24 cellular contexts compared by ENCODE assay signal in the genomic region with DNA sequence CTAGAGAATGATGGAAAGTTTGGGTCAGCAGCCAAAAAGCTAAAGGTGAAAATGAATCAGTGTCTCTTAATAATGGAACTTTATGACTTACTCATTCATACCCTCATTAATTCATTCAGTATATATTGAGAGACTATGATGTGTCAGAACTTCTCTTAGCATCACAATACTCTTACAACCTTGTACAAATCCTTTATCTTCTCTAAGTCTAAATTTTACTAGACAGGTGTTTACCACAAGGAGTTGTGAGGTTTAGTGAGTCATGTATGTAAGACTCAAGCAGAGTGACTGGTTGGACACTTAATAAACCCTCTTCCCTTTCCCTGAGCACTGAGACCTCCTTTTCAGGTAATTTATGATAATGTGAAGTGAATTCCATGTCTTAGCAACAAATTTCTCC.
"Had no signal": no experiment of that assay in that cellular context is flagged by ENCODE, and none has a peak within 500 bp of the region (broad histone marks: within the 10 kb centered on the region; RNA-seq: fewer than 3 reads in every experiment).

No MANE protein-coding gene starts in this region.

- DNase-seq: activated CD8-positive, alpha-beta memory T cell treated with anti-CD3 and anti-CD28 coated beads, Interleukin-2, amount 50 U/mL, for 4 hours; activated gamma-delta T cell; activated naive CD4-positive, alpha-beta T cell treated with anti-CD3 and anti-CD28 coated beads, Interleukin-2, amount 10 ng/mL, durations not matched to agents 7 days and 5 days; activated T-cell treated with anti-CD3 and anti-CD28 coated beads, Interleukin-2, amount 50 U/mL, for 1 hour; amygdala; cerebellar nuclear complex; colonic mucosa; effector CD8-positive, alpha-beta T cell; erythroblast; head of caudate nucleus; hippocampal formation; left colon; midbrain; naive thymus-derived CD4-positive, alpha-beta T cell; ovary; stimulated activated CD4-positive, alpha-beta T cell treated with anti-CD3 and anti-CD28 coated beads, Interleukin-1b, Interleukin-23, amount 100 ng/mL, for 48 hours; stimulated activated CD4-positive, alpha-beta T cell treated with anti-CD3 and anti-CD28 coated beads, Interleukin-4, amount 100 ng/mL, for 4 hours; stimulated activated naive B cell treated with anti-CD40 and anti-IgM and Interleukin-4, amounts not matched to agents 10 μg/mL and 1 μg/mL and 100 μg/mL, for 72 hours; T-helper 17 cell; T1000 had no signal

- H3K9me3 ChIP-seq: colonic mucosa, ovary, prostate gland, tibial nerve had no signal

- H3K4me3 ChIP-seq: colonic mucosa, ovary, prostate gland, smooth muscle cell, tibial nerve had no signal

- H3K4me1 ChIP-seq: colonic mucosa, prostate gland had no signal

- H3K27ac ChIP-seq: colonic mucosa, ovary, prostate gland, tibial nerve had no signal

- ATAC-seq: left colon; naive thymus-derived CD4-positive, alpha-beta T cell; SK-N-SH treated with all-trans-retinoic acid at 6 μM for 48 hours; stimulated activated naive B cell treated with anti-CD40 and anti-IgM and Interleukin-4, amounts not matched to agents 10 μg/mL and 1 μg/mL and 100 μg/mL, for 72 hours; T-helper 17 cell had no signal

- H3K36me3 ChIP-seq: colonic mucosa, ovary, prostate gland, tibial nerve had no signal

- H3K27me3 ChIP-seq: colonic mucosa, ovary, tibial nerve had no signal
